1 cellular context compared by ENCODE assay signal in the genomic region with DNA sequence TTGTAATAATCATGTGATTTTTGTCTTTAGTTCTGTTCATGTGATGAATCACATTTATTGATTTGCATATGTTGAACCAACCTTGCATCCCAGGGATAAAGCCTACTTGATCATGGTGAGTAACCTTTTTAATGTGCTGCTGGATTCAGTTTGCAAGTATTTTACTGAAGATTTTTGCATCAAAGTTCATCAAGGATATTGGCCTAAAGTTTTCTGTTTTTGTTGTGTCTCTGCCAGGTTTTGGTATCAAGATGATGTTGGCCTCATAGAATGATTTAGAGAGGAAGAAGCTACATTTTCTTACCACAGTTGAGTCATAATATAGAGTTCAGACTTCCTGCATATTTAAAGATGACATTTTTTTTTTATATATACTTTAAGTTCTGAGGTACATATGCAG.
TF ChIP-seq lines count a peak whose summit lies in the region.

No MANE protein-coding gene starts in this region.

TF ChIP-seq in SK-N-SH, 30 proteins besides CTCF, POLR2A, EP300 and RAD21 (continued from another document):
- TF ChIP-seq, protein P1, sequence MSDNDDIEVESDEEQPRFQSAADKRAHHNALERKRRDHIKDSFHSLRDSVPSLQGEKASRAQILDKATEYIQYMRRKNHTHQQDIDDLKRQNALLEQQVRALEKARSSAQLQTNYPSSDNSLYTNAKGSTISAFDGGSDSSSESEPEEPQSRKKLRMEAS (IDR thresholded peaks at IDR 0.05; ENCODE audit: low read depth): no peak
